17 cellular contexts compared by ENCODE assay signal in the genomic region with DNA sequence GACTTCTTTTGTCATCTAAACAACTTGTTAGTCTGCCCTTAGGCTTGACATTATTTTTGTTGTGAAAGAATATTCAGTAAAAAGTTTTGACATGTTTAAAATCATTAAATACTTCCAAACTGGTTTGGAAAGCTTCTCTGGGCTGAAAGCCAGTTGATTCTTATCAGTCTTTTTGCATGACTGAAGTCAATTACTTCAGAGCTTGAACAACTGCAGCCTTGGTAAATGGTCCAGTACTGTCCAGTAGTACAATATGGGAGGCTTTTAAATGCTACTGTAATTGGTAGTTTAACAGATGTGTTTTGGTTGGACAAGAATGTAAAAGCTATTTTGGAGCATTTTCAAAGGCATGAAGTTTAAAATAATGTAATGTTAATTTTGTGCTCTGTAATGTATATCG.
DNase-seq lines count a peak whose midpoint lies in the region; FAIRE-seq and TF ChIP-seq lines count a peak whose summit lies in the region.
"Had no signal": no experiment of that assay in that cellular context is flagged by ENCODE, and none has a peak within 500 bp of the region (broad histone marks: within the 10 kb centered on the region; RNA-seq: fewer than 3 reads in every experiment).

No MANE protein-coding gene starts in this region.

- H3K27me3 ChIP-seq in astrocyte (ENCODE audit: insufficient read depth, low read length) (no peaks in the 10 kb centered on the region), hepatocyte (no peaks in the 10 kb centered on the region), smooth muscle cell (ENCODE audit: low read depth) (no peaks in the 10 kb centered on the region)
- H3K27me3 ChIP-seq in CD8-positive, alpha-beta memory T cell (ENCODE audit: insufficient read depth, low read length, poor library complexity, severe bottlenecking): no peaks in the 10 kb centered on the region

- peak; percentile 0 for DNase-seq in AG10803 (ENCODE audit: low read depth)
- DNase-seq in HTR-8/SVneo (ENCODE audit: insufficient read length, low spot score): peak; percentile 61
- peak; percentile 60 for DNase-seq in astrocyte (ENCODE audit: low read depth)
- peak; percentile 26 for DNase-seq in hepatocyte (ENCODE audit: low spot score)
- no peak for DNase-seq in HPDE6-E6E7 (ENCODE audit: extremely low spot score)
- no peak for DNase-seq in smooth muscle cell (lab: John Stamatoyannopoulos, UW; ENCODE audit: unreplicated experiment)
- no peak for DNase-seq in CD8-positive, alpha-beta memory T cell
- DNase-seq in inferior parietal cortex (ENCODE audit: extremely low spot score): no peak
- DNase-seq: effector CD4-positive, alpha-beta T cell; NCI-H1694; stimulated activated CD4-positive, alpha-beta T cell treated with anti-CD3 and anti-CD28 coated beads, Interleukin-12 subunit alpha, Interleukin-12 subunit beta, amount 100 ng/mL, for 4 hours; stimulated activated CD8-positive, alpha-beta memory T cell treated with anti-CD3 and anti-CD28 coated beads, Interleukin-4, amount 100 ng/mL, for 48 hours; T-helper 9 cell had no signal

- 61% methylated on average over 1 of the region's 1 CpG for WGBS in hepatocyte (ENCODE audit: low lambda C conversion rate, missing lambda C conversion rate)
- WGBS in smooth muscle cell (ENCODE audit: low lambda C conversion rate): 79% methylated on average over 1 of the region's 1 CpG

- H4K20me1 ChIP-seq in astrocyte (ENCODE audit: insufficient read depth, low read length) (no peaks in the 10 kb centered on the region), hepatocyte (ENCODE audit: insufficient read depth, poor library complexity, severe bottlenecking) (no peaks in the 10 kb centered on the region), smooth muscle cell (ENCODE audit: low read depth) (no peaks in the 10 kb centered on the region)

- no peak overlapping the region for H3K27ac Mint-ChIP-seq in astrocyte (ENCODE audit: unreplicated experiment)
- no peak overlapping the region for H3K27ac Mint-ChIP-seq in CD8-positive, alpha-beta memory T cell
- H3K27ac Mint-ChIP-seq: activated naive CD8-positive, alpha-beta T cell; B cell had no signal

- H3K9ac ChIP-seq in astrocyte (ENCODE audit: low read length) (no peak overlapping the region), smooth muscle cell (ENCODE audit: low read depth) (no peak overlapping the region)

- H3K4me3 ChIP-seq in AG10803 (ENCODE audit: low read length) (no peak overlapping the region), astrocyte (ENCODE audit: insufficient read depth, low read depth, low read length) (no peak overlapping the region), hepatocyte (no peak overlapping the region), smooth muscle cell (no peak overlapping the region)
- H3K4me3 ChIP-seq in CD8-positive, alpha-beta memory T cell (ENCODE audit: low read length): no peak overlapping the region

- H3K4me2 ChIP-seq in astrocyte (ENCODE audit: low read length) (no peak overlapping the region), hepatocyte (no peak overlapping the region), smooth muscle cell (no peak overlapping the region)

- H2AFZ ChIP-seq in astrocyte (ENCODE audit: low read depth, low read length) (no peak overlapping the region), hepatocyte (no peak overlapping the region), smooth muscle cell (ENCODE audit: low read depth) (no peak overlapping the region)

- H3K79me2 ChIP-seq in astrocyte (ENCODE audit: insufficient read depth, low read length): no peaks in the 10 kb centered on the region
- peaks cover 4% of the 10 kb centered on the region for H3K79me2 ChIP-seq in hepatocyte
- no peaks in the 10 kb centered on the region for H3K79me2 ChIP-seq in smooth muscle cell (ENCODE audit: low read depth)

- FAIRE-seq in HTR-8/SVneo (lab: Jason Lieb, UNC) (no peak), astrocyte (lab: Jason Lieb, UNC) (no peak)

- H3K36me3 Mint-ChIP-seq in astrocyte (ENCODE audit: low read depth, unreplicated experiment): no peaks in the 10 kb centered on the region
- peaks cover 0 to 2% (median 0%) of the 10 kb centered on the region in 3 donors for H3K36me3 Mint-ChIP-seq in CD8-positive, alpha-beta memory T cell

- H3K4me1 ChIP-seq in astrocyte (ENCODE audit: insufficient read depth, low read length): no peaks in the 10 kb centered on the region
- peaks cover 5% of the 10 kb centered on the region for H3K4me1 ChIP-seq in hepatocyte (ENCODE audit: insufficient read depth)
- H3K4me1 ChIP-seq in smooth muscle cell (ENCODE audit: low read depth): no peaks in the 10 kb centered on the region
- H3K4me1 ChIP-seq in CD8-positive, alpha-beta memory T cell (ENCODE audit: insufficient read depth, low read length): no peaks in the 10 kb centered on the region

- H3K36me3 ChIP-seq in astrocyte (ENCODE audit: insufficient read depth, low read length): no peaks in the 10 kb centered on the region
- H3K36me3 ChIP-seq in hepatocyte (replicated peaks; ENCODE audit: insufficient read depth, low read depth): no peaks in the 10 kb centered on the region
- H3K36me3 ChIP-seq in smooth muscle cell (ENCODE audit: low read depth): no peaks in the 10 kb centered on the region
- no peaks in the 10 kb centered on the region for H3K36me3 ChIP-seq in CD8-positive, alpha-beta memory T cell (ENCODE audit: insufficient read depth, low read length)

- peaks cover 3% of the 10 kb centered on the region for H3K27me3 Mint-ChIP-seq in astrocyte (ENCODE audit: low read depth, unreplicated experiment)
- H3K27me3 Mint-ChIP-seq in CD8-positive, alpha-beta memory T cell: peaks cover 8 to 64% of the 10 kb centered on the region in 2 donors

- no peak overlapping the region for H3K4me3 Mint-ChIP-seq in astrocyte (ENCODE audit: unreplicated experiment)
- no peak overlapping the region for H3K4me3 Mint-ChIP-seq in CD8-positive, alpha-beta memory T cell
- H3K4me3 Mint-ChIP-seq: activated naive CD8-positive, alpha-beta T cell; B cell; nephron had no signal

- CTCF ChIA-PET in CD8-positive, alpha-beta memory T cell (lab: Charles Lee): no interaction called here

- no peaks in the 10 kb centered on the region for H3K9me3 ChIP-seq in astrocyte (ENCODE audit: insufficient read depth, low read depth, low read length)
- H3K9me3 ChIP-seq in hepatocyte (ENCODE audit: low read depth): no peaks in the 10 kb centered on the region
- no peaks in the 10 kb centered on the region for H3K9me3 ChIP-seq in smooth muscle cell (replicated peaks; ENCODE audit: low read depth)
- H3K9me3 ChIP-seq in CD8-positive, alpha-beta memory T cell (ENCODE audit: low read length): no peaks in the 10 kb centered on the region

- POLR2A ChIA-PET in CD8-positive, alpha-beta memory T cell (lab: Charles Lee): no interaction called here

- no peaks in the 10 kb centered on the region for H3K9me3 Mint-ChIP-seq in astrocyte (ENCODE audit: unreplicated experiment)
- peaks cover 0 to 7% (median 0%) of the 10 kb centered on the region in 5 donors for H3K9me3 Mint-ChIP-seq in CD8-positive, alpha-beta memory T cell

- TF ChIP-seq CTCF in AG10803 (conservative IDR thresholded peaks at IDR 0.05; ENCODE audit: low read length) (no peak), astrocyte (IDR thresholded peaks at IDR 0.05; ENCODE audit: insufficient read depth, low read depth, low read length) (no peak), hepatocyte (IDR thresholded peaks at IDR 0.05; ENCODE audit: poor library complexity) (no peak), smooth muscle cell (IDR thresholded peaks at IDR 0.05; ENCODE audit: borderline replicate concordance, insufficient read depth, poor library complexity, severe bottlenecking) (no peak)

- peaks cover 25% of the 10 kb centered on the region for H3K4me1 Mint-ChIP-seq in astrocyte (ENCODE audit: low read depth, unreplicated experiment)
- H3K4me1 Mint-ChIP-seq in CD8-positive, alpha-beta memory T cell: no peaks in the 10 kb centered on the region
- H3K4me1 Mint-ChIP-seq: B cell had no signal

- no peak overlapping the region for H3K27ac ChIP-seq in astrocyte (ENCODE audit: low read depth, low read length)
- H3K27ac ChIP-seq in hepatocyte: no peak overlapping the region
- no peak overlapping the region for H3K27ac ChIP-seq in smooth muscle cell (ENCODE audit: low read depth)
- H3K27ac ChIP-seq in CD8-positive, alpha-beta memory T cell (ENCODE audit: low read depth, low read length): no peak overlapping the region
- H3K27ac ChIP-seq: HL-60 had no signal

- no peaks in the 10 kb centered on the region for H3F3A ChIP-seq in smooth muscle cell (ENCODE audit: low read depth)

- H3K9me2 ChIP-seq in hepatocyte (replicated peaks; ENCODE audit: insufficient read depth): no peaks in the 10 kb centered on the region

Comparison
In these comparisons a context has a peak if more than half of its experiments do, and no peak if none do; other contexts are left out.
1. DNase-seq: peak in AG10803 (single experiment), HTR-8/SVneo (single experiment), astrocyte (single experiment) and hepatocyte (single experiment); none in HPDE6-E6E7 (single experiment), smooth muscle cell (single experiment), CD8-positive, alpha-beta memory T cell (0 of 5) and inferior parietal cortex (single experiment).